ENCODE assay signal across 20 cellular contexts in genomic region chr10:31059323-31059722, GRCh38.
"Had no signal": no experiment of that assay in that cellular context is flagged by ENCODE, and none has a peak within 500 bp of the region (broad histone marks: within the 10 kb centered on the region; RNA-seq: fewer than 3 reads in every experiment).

No MANE protein-coding gene starts in this region.

- H3K4me3 ChIP-seq: hepatocyte, right atrium auricular region, skin epidermis, tibial nerve had no signal

- H3K36me3 ChIP-seq: brain microvascular endothelial cell, right atrium auricular region, tibial nerve had no signal

- DNase-seq: activated CD4-positive, alpha-beta T cell treated with anti-CD3 and anti-CD28 coated beads, Interleukin-2, amount 10 ng/mL, durations not matched to agents 7 days and 5 days; activated CD4-positive, CD25-positive, alpha-beta regulatory T cell; activated CD8-positive, alpha-beta memory T cell treated with anti-CD3 and anti-CD28 coated beads, Interleukin-2, amount 50 U/mL, for 48 hours; activated gamma-delta T cell treated with Interleukin-2 at 50 U/mL for 16 hours; activated T-cell treated with anti-CD3 and anti-CD28 coated beads, Interleukin-2, amount 50 U/mL, for 72 hours; brain microvascular endothelial cell; effector memory CD8-positive, alpha-beta T cell; erythroblast; kidney; left ventricle myocardium superior; mesendoderm; natural killer cell; posterior cingulate gyrus; stimulated activated CD4-positive, alpha-beta T cell treated with anti-CD3 and anti-CD28 coated beads, Interleukin-15, amount 100 ng/mL, for 24 hours; stimulated activated CD4-positive, alpha-beta T cell treated with anti-CD3 and anti-CD28 coated beads, Interleukin-4, amount 100 ng/mL, for 24 hours; stimulated activated naive CD4-positive, alpha-beta T cell had no signal

- H3K9me3 ChIP-seq: right atrium auricular region, tibial nerve had no signal

- H3K27me3 ChIP-seq: brain microvascular endothelial cell, hepatocyte, right atrium auricular region, tibial nerve had no signal
